ENCODE assay signal across 24 cellular contexts in genomic region chr4:13917010-13917409, GRCh38.
A peak's percentile ranks its signal among the peaks of the same experiment; 100 is the strongest.
DNase-seq lines count a peak whose midpoint lies in the region; ATAC-seq, FAIRE-seq and TF ChIP-seq lines count a peak whose summit lies in the region.
"Had no signal": no experiment of that assay in that cellular context is flagged by ENCODE, and none has a peak within 500 bp of the region (broad histone marks: within the 10 kb centered on the region; RNA-seq: fewer than 3 reads in every experiment).

No MANE protein-coding gene starts in this region.

- H3K4me1 ChIP-seq in suprapubic skin, result peaks cover 13% of the 10 kb centered on the region

- H3K4me3 ChIP-seq in suprapubic skin, result no peak overlapping the region
- H3K4me3 ChIP-seq: heart left ventricle had no signal

- DNase-seq in EH (ENCODE audit: low read depth) (peak; percentile 91), RCC 7860 (ENCODE audit: low spot score) (peak; percentile 44), fibroblast of peridontal ligament (ENCODE audit: extremely low read depth) (peak; percentile 91), renal cortical epithelial cell (ENCODE audit: low read depth) (peak; percentile 99), suprapubic skin (ENCODE audit: low spot score in 2 of 2) (no peak), D341Med (ENCODE audit: low spot score) (no peak)
- DNase-seq: activated CD4-positive, alpha-beta T cell treated with anti-CD3 and anti-CD28 coated beads, Interleukin-2, amount 50 U/mL, for 4 hours; activated naive CD4-positive, alpha-beta T cell treated with Interleukin-2 at 50 U/mL for 16 hours; activated T-cell treated with anti-CD3 and anti-CD28 coated beads for 4 hours; DMS153; heart left ventricle; immature natural killer cell; natural killer cell; NCI-H2029; NCI-H510A treated with DMSO at 0.1 percent for 48 hours; stimulated activated CD4-positive, alpha-beta T cell treated with anti-CD3 and anti-CD28 coated beads, Interleukin-4, amount 100 ng/mL, for 4 hours; T-cell; WERI-Rb-1 had no signal

- 68% methylated on average over 1 of the region's 1 CpG for WGBS in suprapubic skin

- TF ChIP-seq POLR2A in suprapubic skin (IDR thresholded peaks at IDR 0.05), result no peak

- H3K27me3 ChIP-seq in suprapubic skin, result no peaks in the 10 kb centered on the region
- H3K27me3 ChIP-seq: heart left ventricle had no signal

- H3K36me3 ChIP-seq in suprapubic skin, result no peaks in the 10 kb centered on the region
- H3K36me3 ChIP-seq: heart left ventricle, WERI-Rb-1 had no signal

- no peak overlapping the region for H3K27ac ChIP-seq in suprapubic skin
- H3K27ac ChIP-seq: C4-2B, heart left ventricle, WERI-Rb-1 had no signal

- no peak for TF ChIP-seq CTCF in suprapubic skin (IDR thresholded peaks at IDR 0.05)

- ATAC-seq in HG03457 (IDR thresholded peaks at IDR 0.05; ENCODE audit: unreplicated experiment) (no peak), GM18873 (IDR thresholded peaks at IDR 0.05; ENCODE audit: low FRiP score, unreplicated experiment) (no peak)
- ATAC-seq: heart left ventricle, natural killer cell, Right ventricle myocardium inferior, T-cell had no signal

- TF ChIP-seq EP300 in suprapubic skin (IDR thresholded peaks at IDR 0.05), result no peak

- FAIRE-seq in RCC 7860 (lab: Jason Lieb, UNC), result peak; percentile 57
- FAIRE-seq: GM19239, H1 had no signal

- H3K9me3 ChIP-seq in suprapubic skin, result no peaks in the 10 kb centered on the region
- H3K9me3 ChIP-seq: heart left ventricle had no signal

Comparison
In these comparisons a context has a peak if more than half of its experiments do, and no peak if none do; other contexts are left out.
1. DNase-seq: peak in EH (single experiment), RCC 7860 (single experiment), fibroblast of peridontal ligament (single experiment) and renal cortical epithelial cell (single experiment); none in suprapubic skin (0 of 2) and D341Med (single experiment).